Comparison of ENCODE assay signal across 32 cellular contexts in genomic region chr2:2730301-2730833, GRCh38.
A peak's percentile ranks its signal among the peaks of the same experiment; 100 is the strongest.
DNase-seq lines count a peak whose midpoint lies in the region; ATAC-seq and TF ChIP-seq lines count a peak whose summit lies in the region.
"Had no signal": no experiment of that assay in that cellular context is flagged by ENCODE, and none has a peak within 500 bp of the region (broad histone marks: within the 10 kb centered on the region; RNA-seq: fewer than 3 reads in every experiment).

No MANE protein-coding gene starts in this region.

- H3K9me3 ChIP-seq in neural progenitor cell (ENCODE audit: low read depth) (no peaks in the 10 kb centered on the region), neuronal stem cell (replicated peaks in 1 of 2; ENCODE audit: control insufficient read depth in 2 of 2, insufficient read depth in 1 of 2, low read depth in 1 of 2, low read length in 2 of 2) (no peaks in the 10 kb centered on the region)
- H3K9me3 ChIP-seq: A549; BE2C; BLaER1; BLaER1 treated with 17β-estradiol and CSF1 and Interleukin-3, amounts not matched to agents 10 nM and 100 nM; Caco-2 had no signal

- no peaks in the 10 kb centered on the region for H3K79me2 ChIP-seq in neural progenitor cell (ENCODE audit: low read depth)

- no peaks in the 10 kb centered on the region for H3K36me3 Mint-ChIP-seq in CD14-positive monocyte
- no peaks in the 10 kb centered on the region for H3K36me3 Mint-ChIP-seq in neural progenitor cell
- H3K36me3 Mint-ChIP-seq: CD4-positive, alpha-beta memory T cell; CD4-positive, CD25-positive, alpha-beta regulatory T cell; CD8-positive, alpha-beta memory T cell; CD8-positive, alpha-beta T cell had no signal

- H3K27me3 Mint-ChIP-seq in CD14-positive monocyte (ENCODE audit: low read depth in 3 of 3) (peaks cover 0 to 11% (median 5%) of the 10 kb centered on the region in 3 donors), neural progenitor cell (ENCODE audit: insufficient read depth, low read depth) (peaks cover 13% of the 10 kb centered on the region)
- H3K27me3 Mint-ChIP-seq: CD4-positive, alpha-beta T cell had no signal

- peaks cover 0 to 3% (median 0%) of the 10 kb centered on the region in 7 donors for H3K9me3 Mint-ChIP-seq in CD14-positive monocyte
- H3K9me3 Mint-ChIP-seq in neural progenitor cell: no peaks in the 10 kb centered on the region
- H3K9me3 Mint-ChIP-seq: CD4-positive, alpha-beta T cell; CD8-positive, alpha-beta T cell had no signal

- H3K9ac ChIP-seq in neural progenitor cell: no peak overlapping the region
- no peak overlapping the region for H3K9ac ChIP-seq in neuronal stem cell (ENCODE audit: low read depth, low read length, poor library complexity)
- H3K9ac ChIP-seq: BLaER1; BLaER1 treated with 17β-estradiol and CSF1 and Interleukin-3, amounts not matched to agents 10 nM and 100 nM had no signal

- H3K4me3 Mint-ChIP-seq in CD14-positive monocyte (no peak overlapping the region), neural progenitor cell (no peak overlapping the region)
- H3K4me3 Mint-ChIP-seq: B cell; CD4-positive, alpha-beta memory T cell; CD4-positive, alpha-beta T cell; CD4-positive, CD25-positive, alpha-beta regulatory T cell; CD8-positive, alpha-beta memory T cell; CD8-positive, alpha-beta T cell had no signal

- no peak overlapping the region for H3K27ac ChIP-seq in neural progenitor cell
- no peak overlapping the region for H3K27ac ChIP-seq in neuronal stem cell (replicated peaks; ENCODE audit: low read length)
- H3K27ac ChIP-seq: 22Rv1; A549; BLaER1; BLaER1 treated with 17β-estradiol and CSF1 and Interleukin-3, amounts not matched to agents 10 nM and 100 nM; C4-2B had no signal

- H4K8ac ChIP-seq in neuronal stem cell (ENCODE audit: low read depth, low read length): no peak overlapping the region

- H2BK15ac ChIP-seq in neuronal stem cell (ENCODE audit: low read length): no peak overlapping the region

- H3K27me3 ChIP-seq in neural progenitor cell: no peaks in the 10 kb centered on the region
- H3K27me3 ChIP-seq in neuronal stem cell (ENCODE audit: control insufficient read depth in 3 of 3, insufficient read depth in 3 of 3, low read depth in 1 of 3, low read length in 3 of 3): no peaks in the 10 kb centered on the region
- H3K27me3 ChIP-seq: BE2C; BLaER1; BLaER1 treated with 17β-estradiol and CSF1 and Interleukin-3, amounts not matched to agents 10 nM and 100 nM had no signal

- peak overlapping the region; percentile 17 for H3K23ac ChIP-seq in neuronal stem cell (ENCODE audit: low read depth, low read length, poor library complexity)

- H3K4me1 Mint-ChIP-seq in CD14-positive monocyte: no peaks in the 10 kb centered on the region
- peaks cover 11% of the 10 kb centered on the region for H3K4me1 Mint-ChIP-seq in neural progenitor cell
- H3K4me1 Mint-ChIP-seq: B cell; CD4-positive, alpha-beta memory T cell; CD4-positive, CD25-positive, alpha-beta regulatory T cell; CD8-positive, alpha-beta memory T cell had no signal

- H3K14ac ChIP-seq in neuronal stem cell (ENCODE audit: low read length): no peak overlapping the region

- H2AK5ac ChIP-seq in neuronal stem cell (ENCODE audit: low read depth, low read length): peak overlapping the region; percentile 31

- TF ChIP-seq CTCF in CD14-positive monocyte (IDR thresholded peaks at IDR 0.05) (no peak), neural progenitor cell (IDR thresholded peaks at IDR 0.05) (no peak), GM10248 (IDR thresholded peaks at IDR 0.05; ENCODE audit: control extremely low read depth, extremely low read depth, low read depth, missing control alignments) (no peak)

- DNase-seq in CD14-positive monocyte (ENCODE audit: low spot score) (peak; percentile 38), neural progenitor cell (ENCODE audit: low spot score) (no peak), neuronal stem cell (ENCODE audit: low spot score) (no peak), GM10248 (ENCODE audit: extremely low spot score) (no peak), NCI-H1048 (lab: John Stamatoyannopoulos, UW) (no peak)
- DNase-seq: 8988T; ACHN; AML-193; BE2C; C1 segment of cervical spinal cord; Caco-2; Calu3; CD4-positive, alpha-beta memory T cell; CD4-positive, alpha-beta T cell; CD4-positive, CD25-positive, alpha-beta regulatory T cell; CD8-positive, alpha-beta memory T cell; CD8-positive, alpha-beta T cell; COR-L47; DMS 273 treated with DMSO at 0.1 percent for 48 hours; DMS153; DMS53; DMS79; DMS79 treated with DMSO at 0.1 percent for 48 hours; DND-41; EL had no signal

- H3K27ac Mint-ChIP-seq in CD14-positive monocyte (no peak overlapping the region), neural progenitor cell (peak overlapping the region; percentile 58)
- H3K27ac Mint-ChIP-seq: B cell; CD4-positive, alpha-beta memory T cell; CD4-positive, alpha-beta T cell; CD4-positive, CD25-positive, alpha-beta regulatory T cell; CD8-positive, alpha-beta T cell had no signal

- H3K4me2 ChIP-seq in neural progenitor cell (no peak overlapping the region), neuronal stem cell (ENCODE audit: insufficient read depth, low read length, poor library complexity, severe bottlenecking) (no peak overlapping the region)
- H3K4me2 ChIP-seq: A549; BLaER1; BLaER1 treated with 17β-estradiol and CSF1 and Interleukin-3, amounts not matched to agents 10 nM and 100 nM had no signal

- H3K4me3 ChIP-seq in neural progenitor cell: no peak overlapping the region
- no peak overlapping the region for H3K4me3 ChIP-seq in neuronal stem cell (ENCODE audit: low read length in 2 of 2)
- H3K4me3 ChIP-seq: A549; BLaER1; BLaER1 treated with 17β-estradiol and CSF1 and Interleukin-3, amounts not matched to agents 10 nM and 100 nM had no signal

- H3K36me3 ChIP-seq in neural progenitor cell (no peaks in the 10 kb centered on the region), neuronal stem cell (replicated peaks in 1 of 2; ENCODE audit: control insufficient read depth in 2 of 2, insufficient read depth in 2 of 2, low read length in 2 of 2) (no peaks in the 10 kb centered on the region)
- H3K36me3 ChIP-seq: BE2C; BLaER1; BLaER1 treated with 17β-estradiol and CSF1 and Interleukin-3, amounts not matched to agents 10 nM and 100 nM had no signal

- no peak overlapping the region for H2BK5ac ChIP-seq in neuronal stem cell (ENCODE audit: low read length)

- no peak overlapping the region for H2AFZ ChIP-seq in neural progenitor cell (replicated peaks)
- no peak overlapping the region for H2AFZ ChIP-seq in neuronal stem cell (ENCODE audit: low read length)

- H4K91ac ChIP-seq in neuronal stem cell (ENCODE audit: low read depth, low read length, poor library complexity): no peak overlapping the region

- H2BK12ac ChIP-seq in neuronal stem cell (ENCODE audit: low read length): no peak overlapping the region

- POLR2A ChIA-PET in GM10248 (lab: Yijun Ruan, JAX): no interaction called here

- CTCF ChIA-PET in GM10248 (lab: Yijun Ruan, JAX): interaction anchor here (1.2 to 1.3 kb wide), 2 partner anchors 11 to 15 kb away, joined by 3 read pairs; no protein-coding TSS in a partner anchor

- intact Hi-C loops in CD14-positive monocyte (cut with micrococcal nuclease): no loop called here

- no CpG with 5 or more reads among the region's 18 CpGs for WGBS in neuronal stem cell (ENCODE audit: extremely low coverage in 2 of 2, insufficient read length in 2 of 2, insufficient replicate concordance in 1 of 2), 2 donors

- peak overlapping the region; percentile 59 for H3K18ac ChIP-seq in neuronal stem cell (ENCODE audit: low read length)

- no peak for ATAC-seq in HG03175 (IDR thresholded peaks at IDR 0.05; ENCODE audit: unreplicated experiment)
- ATAC-seq: CD8-positive, alpha-beta T cell had no signal

- H3K4ac ChIP-seq in neuronal stem cell (ENCODE audit: low read length): no peak overlapping the region

- H3K4me1 ChIP-seq in neural progenitor cell: no peaks in the 10 kb centered on the region
- H3K4me1 ChIP-seq in neuronal stem cell (ENCODE audit: control insufficient read depth in 2 of 2, insufficient read depth in 1 of 2, low read depth in 1 of 2, low read length in 2 of 2): peaks cover 0 to 4% of the 10 kb centered on the region in 2 donors
- H3K4me1 ChIP-seq: A549; BE2C; BLaER1; BLaER1 treated with 17β-estradiol and CSF1 and Interleukin-3, amounts not matched to agents 10 nM and 100 nM; Caco-2 had no signal

- H4K20me1 ChIP-seq in neural progenitor cell (ENCODE audit: low read depth): no peaks in the 10 kb centered on the region
- H4K20me1 ChIP-seq: BLaER1; BLaER1 treated with 17β-estradiol and CSF1 and Interleukin-3, amounts not matched to agents 10 nM and 100 nM had no signal

- H2BK120ac ChIP-seq in neuronal stem cell (ENCODE audit: low read depth, low read length): no peak overlapping the region

- H3K79me1 ChIP-seq in neuronal stem cell (ENCODE audit: low read depth, low read length): no peaks in the 10 kb centered on the region

- no peaks in the 10 kb centered on the region for H3F3A ChIP-seq in neural progenitor cell (ENCODE audit: low read depth)
